ENCODE assay signal across 13 cellular contexts in genomic region chr17:79814966-79815835, GRCh38. TPM values are rescaled to one million over a fixed set of nuclear protein-coding genes. Genes with fewer than 3 reads are reported as not detected.
DNase-seq lines count a peak whose midpoint lies in the region; ATAC-seq and TF ChIP-seq lines count a peak whose summit lies in the region.
"Had no signal": no experiment of that assay in that cellular context is flagged by ENCODE, and none has a peak within 500 bp of the region (broad histone marks: within the 10 kb centered on the region; RNA-seq: fewer than 3 reads in every experiment).

No MANE protein-coding gene starts in this region.

- peak overlapping the region; percentile 22 to 62 (median 36) for H3K4me3 ChIP-seq in esophagus squamous epithelium

- intact Hi-C loops in Right ventricle myocardium superior (cut with DNase I) (no loop called here), cardiac septum (cut with DNase I) (loop anchor here (5.0 kb wide), 1 partner anchor 102 kb away; no protein-coding TSS in a partner anchor), esophagus squamous epithelium (cut with DNase I) (no loop called here)

- H3K27ac ChIP-seq in esophagus squamous epithelium: no peak overlapping the region
- H3K27ac ChIP-seq: HL-60 had no signal

- DNase-seq in Right ventricle myocardium superior: peak; percentile 70
- DNase-seq in cardiac septum (ENCODE audit: low spot score): no peak
- DNase-seq in esophagus squamous epithelium (lab: John Stamatoyannopoulos, UW): no peak
- DNase-seq in mucosa of gallbladder (ENCODE audit: low spot score): peak; percentile 63
- no peak for DNase-seq in NCI-H146 (lab: John Stamatoyannopoulos, UW)
- DNase-seq in stimulated activated CD4-positive, alpha-beta T cell treated with anti-CD3 and anti-CD28 coated beads, Interleukin-2, amount 100 ng/mL, for 48 hours: no peak
- no peak for DNase-seq in activated CD4-positive, alpha-beta T cell treated with anti-CD3 and anti-CD28 coated beads for 4 hours
- DNase-seq: activated gamma-delta T cell, NCI-H2227 treated with DMSO at 0.1 percent for 48 hours, T-helper 1 cell had no signal

- H3K36me3 ChIP-seq in esophagus squamous epithelium: no peaks in the 10 kb centered on the region

- no CpG with 5 or more reads among the region's 96 CpGs for WGBS in esophagus squamous epithelium, 2 donors

- peaks cover 36 to 99% (median 48%) of the 10 kb centered on the region in 4 donors for H3K27me3 ChIP-seq in esophagus squamous epithelium

- peaks cover 46 to 58% (median 58%) of the 10 kb centered on the region in 3 donors for H3K4me1 ChIP-seq in esophagus squamous epithelium

- peak in 1 of 6 experiments; percentile 7 for TF ChIP-seq CTCF in esophagus squamous epithelium (IDR thresholded peaks at IDR 0.05)

- H3K9me3 ChIP-seq in esophagus squamous epithelium: no peaks in the 10 kb centered on the region

- TF ChIP-seq POLR2A in esophagus squamous epithelium (IDR thresholded peaks at IDR 0.05): no peak
- TF ChIP-seq POLR2A in GM18505 (IDR thresholded peaks at IDR 0.05; ENCODE audit: borderline replicate concordance, extremely low read depth, insufficient read depth, insufficient read length): no peak

- ATAC-seq in Right ventricle myocardium superior (ENCODE audit: poor library complexity): peak; percentile 15
- no peak for ATAC-seq in GM18505 (IDR thresholded peaks at IDR 0.05; ENCODE audit: unreplicated experiment)
- ATAC-seq: naive thymus-derived CD4-positive, alpha-beta T cell had no signal

RNA-seq across cellular contexts. Expression of gene CBX8, which starts 18.3 kb away (rescaled TPM):
- total RNA-seq in Right ventricle myocardium superior (6.2 TPM), cardiac septum (5.7 TPM), esophagus squamous epithelium (1 to 10 TPM; 2.3 to 4.7 (median 2.6) TPM), mucosa of gallbladder (9.7 TPM)

RNA-seq across cellular contexts. Expression of gene CBX4, which starts 24.0 kb away (rescaled TPM):
- total RNA-seq in Right ventricle myocardium superior (25.6 TPM), cardiac septum (23.8 TPM), esophagus squamous epithelium (10 to 100 TPM in 3 of 4 donors, 1 to 10 TPM in 1; 9.0 to 26.3 (median 17.1) TPM), mucosa of gallbladder (36.7 TPM)

RNA-seq across cellular contexts. Expression of gene CBX2, which starts 37.3 kb away (rescaled TPM):
- total RNA-seq in Right ventricle myocardium superior (4.2 TPM), cardiac septum (3.5 TPM), esophagus squamous epithelium (10 to 100 TPM in 2 of 4 donors, 1 to 10 TPM in 2; 4.6 to 12.9 (median 8.7) TPM), mucosa of gallbladder (1.2 TPM)

Comparison
In these comparisons a context has a peak if more than half of its experiments do, and no peak if none do; other contexts are left out.
1. DNase-seq: peak in Right ventricle myocardium superior (single experiment) and mucosa of gallbladder (single experiment); none in cardiac septum (single experiment), esophagus squamous epithelium (single experiment), NCI-H146 (single experiment), stimulated activated CD4-positive, alpha-beta T cell treated with anti-CD3 and anti-CD28 coated beads, Interleukin-2, amount 100 ng/mL, for 48 hours (0 of 2) and activated CD4-positive, alpha-beta T cell treated with anti-CD3 and anti-CD28 coated beads for 4 hours (0 of 2).